ENCODE assay signal across 8 cellular contexts in the genomic region with DNA sequence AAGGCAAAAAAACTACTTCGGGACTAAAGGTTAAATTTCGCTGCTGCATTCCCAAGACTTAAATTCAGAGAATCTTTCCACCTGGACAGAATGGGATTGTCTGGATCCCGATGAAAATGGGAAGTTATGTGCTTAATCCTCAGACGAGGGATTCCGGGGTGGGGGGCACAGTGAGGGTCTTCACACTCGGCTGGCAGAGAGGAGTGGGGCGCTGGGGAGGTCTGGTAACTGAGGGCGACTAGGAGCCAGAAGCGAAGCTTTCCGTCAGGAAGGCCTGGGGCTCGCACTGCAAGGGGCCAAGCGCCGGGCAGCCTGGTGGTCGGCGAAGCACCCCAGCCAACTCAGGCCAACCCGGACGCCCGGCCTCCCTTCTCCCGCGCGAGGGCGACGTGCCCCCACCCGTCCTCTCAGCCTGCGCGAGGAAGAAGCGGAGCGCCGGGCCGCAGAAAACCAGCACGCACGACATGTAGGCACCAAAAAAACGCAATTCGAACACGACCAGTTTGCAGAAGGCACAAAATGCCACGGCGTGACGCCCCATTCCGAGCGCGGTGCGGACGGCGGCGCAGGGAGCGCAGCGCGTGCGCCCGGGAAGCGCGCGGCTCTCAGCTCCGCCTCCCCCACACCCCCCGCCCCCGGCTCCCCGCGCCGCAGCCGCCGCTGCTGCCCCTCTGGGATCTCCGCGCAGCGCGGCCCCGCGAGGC.
DNase-seq lines count a peak whose midpoint lies in the region; ATAC-seq and TF ChIP-seq lines count a peak whose summit lies in the region.

No MANE protein-coding gene starts in this region.

- WGBS in mesenchymal stem cell, result 1% methylated on average over 41 of the region's 67 CpGs
- WGBS in testis, 2 donors, result 0 to 1% methylated on average over 2 to 57 of the region's 67 CpGs

- H3K36me3 ChIP-seq in DND-41 (ENCODE audit: insufficient read depth, low read length) (no peaks in the 10 kb centered on the region), RWPE2 (ENCODE audit: low read depth) (no peaks in the 10 kb centered on the region), duodenal mucosa (ENCODE audit: control insufficient read depth in 1 of 2, insufficient read depth in 2 of 2, low read length in 2 of 2) (no peaks in the 10 kb centered on the region), mesenchymal stem cell (ENCODE audit: control insufficient read depth in 1 of 2, insufficient read depth in 2 of 2, low read depth in 1 of 2, low read length in 2 of 2) (no peaks in the 10 kb centered on the region), testis (ENCODE audit: low read depth, missing control alignments) (no peaks in the 10 kb centered on the region)

- peak overlapping the region; percentile 62 to 80 for H3K4me3 ChIP-seq in DND-41 (ENCODE audit: low read depth in 1 of 2, low read length in 2 of 2)
- H3K4me3 ChIP-seq in RWPE2 (ENCODE audit: severe bottlenecking), result peak overlapping the region; percentile 84
- peak overlapping the region; percentile 88 to 94 for H3K4me3 ChIP-seq in duodenal mucosa (ENCODE audit: low read depth in 1 of 2, low read length in 2 of 2)
- H3K4me3 ChIP-seq in mesenchymal stem cell (ENCODE audit: insufficient read depth in 1 of 2, low read depth in 1 of 2, low read length in 2 of 2), result peak overlapping the region; percentile 71 to 90
- H3K4me3 ChIP-seq in testis, result peak overlapping the region; percentile 82 to 91

- peak overlapping the region; percentile 94 for H2BK5ac ChIP-seq in mesenchymal stem cell (ENCODE audit: low read depth, low read length, poor library complexity, severe bottlenecking)

- intact Hi-C loops in testis (cut with DNase I; ENCODE audit: low total_unique reads), result no loop called here

- no peaks in the 10 kb centered on the region for H4K20me1 ChIP-seq in DND-41 (ENCODE audit: insufficient read depth, low read length)

- H4K91ac ChIP-seq in mesenchymal stem cell (ENCODE audit: low read length), result peak overlapping the region; percentile 77

- H3K4me1 ChIP-seq in DND-41 (ENCODE audit: insufficient read depth, low read length) (peaks cover 28% of the 10 kb centered on the region), RWPE2 (ENCODE audit: insufficient read depth, poor library complexity, severe bottlenecking) (peaks cover 5% of the 10 kb centered on the region), duodenal mucosa (ENCODE audit: control insufficient read depth in 1 of 2, insufficient read depth in 2 of 2, low read length in 2 of 2) (peaks cover 14 to 17% of the 10 kb centered on the region in 2 donors), mesenchymal stem cell (ENCODE audit: control insufficient read depth, insufficient read depth, low read depth, low read length) (peaks cover 3% of the 10 kb centered on the region), testis (peaks cover 9% of the 10 kb centered on the region)

- peak; percentile 33 for TF ChIP-seq CTCF in DND-41 (IDR thresholded peaks at IDR 0.05; ENCODE audit: borderline replicate concordance, extremely low read depth, low read length, poor library complexity, severe bottlenecking)
- peak; percentile 35 for TF ChIP-seq CTCF in RWPE2 (IDR thresholded peaks at IDR 0.05; ENCODE audit: poor library complexity, severe bottlenecking)
- peak in 2 of 3 experiments; percentile 15 to 31 for TF ChIP-seq CTCF in testis (IDR thresholded peaks at IDR 0.05)

- peaks cover 3% of the 10 kb centered on the region; the same call in 1 of the 2 replicates for H3K79me2 ChIP-seq in DND-41 (ENCODE audit: insufficient read depth, low read length)

- H2AFZ ChIP-seq in DND-41 (ENCODE audit: low read depth, low read length) (peak overlapping the region; percentile 95), mesenchymal stem cell (ENCODE audit: low read depth, low read length) (peak overlapping the region; percentile 94)

- no peak for DNase-seq in DND-41
- peak; percentile 61 for DNase-seq in RWPE2 (ENCODE audit: low spot score)
- peak; percentile 79 for DNase-seq in mesenchymal stem cell
- peak; percentile 75 for DNase-seq in testis
- DNase-seq in NCI-H1436 treated with DMSO at 0.1 percent for 48 hours (lab: John Stamatoyannopoulos, UW), result no peak

- ATAC-seq in DND-41 (ENCODE audit: insufficient read depth, low read depth), result no peak; the same call in none of the 3 replicates
- ATAC-seq in GM19043 (IDR thresholded peaks at IDR 0.05; ENCODE audit: low read depth, unreplicated experiment), result peak; percentile 34
- peak; percentile 69 for ATAC-seq in HG03159 (IDR thresholded peaks at IDR 0.05; ENCODE audit: unreplicated experiment)
- peak; percentile 74 for ATAC-seq in RWPE2 (ENCODE audit: low read depth)

- TF ChIP-seq POLR2A in testis (IDR thresholded peaks at IDR 0.05), result no peak

- no peak overlapping the region for H3K23ac ChIP-seq in mesenchymal stem cell (ENCODE audit: low read length in 2 of 2)

- H2AK5ac ChIP-seq in mesenchymal stem cell (ENCODE audit: low read length, severe bottlenecking), result peak overlapping the region; percentile 6

- H3K4me2 ChIP-seq in DND-41 (ENCODE audit: insufficient read depth, low read length) (peak overlapping the region; percentile 68), mesenchymal stem cell (ENCODE audit: low read length, poor library complexity, severe bottlenecking) (peak overlapping the region; percentile 91)

- H3K9me3 ChIP-seq in DND-41 (ENCODE audit: insufficient read depth, low read length, severe bottlenecking) (no peaks in the 10 kb centered on the region), RWPE2 (ENCODE audit: severe bottlenecking) (no peaks in the 10 kb centered on the region), duodenal mucosa (ENCODE audit: control insufficient read depth in 1 of 2, low read length in 2 of 2) (no peaks in the 10 kb centered on the region), mesenchymal stem cell (ENCODE audit: control insufficient read depth, low read length) (no peaks in the 10 kb centered on the region), testis (no peaks in the 10 kb centered on the region)

- peak overlapping the region in 1 of 2 experiments; percentile 30 for H3K14ac ChIP-seq in mesenchymal stem cell (ENCODE audit: low read length in 2 of 2)

- H3K9ac ChIP-seq in DND-41 (ENCODE audit: low read depth, low read length) (peak overlapping the region; percentile 89), duodenal mucosa (ENCODE audit: low read depth in 1 of 2, low read length in 2 of 2) (peak overlapping the region; percentile 82 to 83), mesenchymal stem cell (ENCODE audit: low read length) (peak overlapping the region; percentile 94)

- H3K27me3 ChIP-seq in DND-41 (ENCODE audit: insufficient read depth, low read length, poor library complexity) (no peaks in the 10 kb centered on the region), RWPE2 (ENCODE audit: insufficient read depth, poor library complexity, severe bottlenecking) (no peaks in the 10 kb centered on the region), duodenal mucosa (ENCODE audit: control insufficient read depth in 1 of 2, insufficient read depth in 2 of 2, low read length in 2 of 2) (no peaks in the 10 kb centered on the region), mesenchymal stem cell (ENCODE audit: control insufficient read depth in 1 of 2, insufficient read depth in 1 of 2, low read length in 2 of 2) (no peaks in the 10 kb centered on the region), testis (no peaks in the 10 kb centered on the region)

- H2BK15ac ChIP-seq in mesenchymal stem cell (ENCODE audit: low read depth, poor library complexity, severe bottlenecking), result peak overlapping the region; percentile 60

- H2BK12ac ChIP-seq in mesenchymal stem cell (ENCODE audit: low read length in 2 of 2), result peak overlapping the region; percentile 18 to 84

- H3K27ac ChIP-seq in DND-41 (ENCODE audit: low read length), result peak overlapping the region; percentile 94
- peak overlapping the region; percentile 62 for H3K27ac ChIP-seq in RWPE2 (ENCODE audit: poor library complexity, severe bottlenecking)
- H3K27ac ChIP-seq in duodenal mucosa (ENCODE audit: low read depth, low read length), result peak overlapping the region; percentile 72
- H3K27ac ChIP-seq in mesenchymal stem cell (ENCODE audit: low read length, poor library complexity, severe bottlenecking), result peak overlapping the region; percentile 89
- peak overlapping the region; percentile 93 to 94 for H3K27ac ChIP-seq in testis

- peak overlapping the region; percentile 59 for H4K8ac ChIP-seq in mesenchymal stem cell (ENCODE audit: low read length)

- H2BK120ac ChIP-seq in mesenchymal stem cell (ENCODE audit: low read depth, low read length), result peak overlapping the region; percentile 93

- peak overlapping the region; percentile 79 to 85 for H3K18ac ChIP-seq in mesenchymal stem cell (ENCODE audit: low read depth in 1 of 2, low read length in 2 of 2)

- H3K4ac ChIP-seq in mesenchymal stem cell (ENCODE audit: low read depth in 1 of 2, low read length in 2 of 2), result peak overlapping the region; percentile 1 to 79

- peaks cover 21% of the 10 kb centered on the region for H3K79me1 ChIP-seq in mesenchymal stem cell (replicated peaks; ENCODE audit: low read length, poor library complexity, severe bottlenecking)

Comparison
In these comparisons a context has a peak if more than half of its experiments do, and no peak if none do; other contexts are left out.
1. DNase-seq: peak in RWPE2 (single experiment), mesenchymal stem cell (single experiment) and testis (single experiment); none in DND-41 (single experiment) and NCI-H1436 treated with DMSO at 0.1 percent for 48 hours (single experiment).
2. Peak in every context shown above with its lines, with median percentiles within 50 percentile points of each other: H3K27ac ChIP-seq, H3K4me3 ChIP-seq, H3K9ac ChIP-seq and CTCF ChIP-seq.